ENCODE assay signal across 8 cellular contexts in the genomic region with DNA sequence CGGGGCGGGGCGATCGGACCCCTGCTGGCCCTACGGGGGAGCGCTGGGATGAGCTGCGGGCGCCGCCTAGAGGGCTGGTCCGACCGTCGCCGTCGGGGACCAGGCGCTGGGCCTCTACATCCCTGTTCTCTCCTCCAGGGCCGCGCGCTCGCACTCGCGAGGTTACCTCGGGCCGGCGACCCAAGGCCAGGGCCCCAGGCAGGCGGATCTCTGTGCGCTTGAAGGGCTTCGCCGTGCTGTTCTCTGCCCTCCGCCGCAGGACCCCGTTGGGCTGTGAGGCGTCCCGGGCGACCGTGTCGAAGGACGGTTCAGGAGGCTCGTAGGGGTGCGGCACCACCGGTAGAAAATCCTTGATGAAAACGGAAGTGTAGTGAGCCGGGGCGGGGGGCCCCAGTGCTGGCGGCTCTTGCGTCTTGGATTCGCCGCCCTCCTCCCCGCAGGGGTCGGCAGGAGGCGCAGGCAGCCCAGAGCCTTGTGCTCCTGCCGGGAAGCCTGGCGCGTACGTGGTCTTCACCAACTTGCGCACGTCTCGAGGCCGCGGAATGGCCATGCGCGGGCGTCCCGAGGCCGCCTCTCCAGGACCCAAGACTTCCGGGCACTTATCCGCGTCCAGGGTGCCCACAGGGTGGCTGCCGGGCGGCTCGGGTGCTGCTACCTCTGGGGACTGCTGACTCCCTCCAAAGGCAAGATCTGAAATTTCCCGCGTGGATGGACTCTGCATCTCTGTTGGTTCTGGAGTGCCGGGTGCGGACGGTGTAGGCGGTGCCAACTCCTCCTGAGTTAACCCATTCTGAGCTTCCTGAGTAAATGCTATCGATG. TPM values are rescaled to one million over a fixed set of nuclear protein-coding genes. Genes with fewer than 3 reads are reported as not detected.
DNase-seq lines count a peak whose midpoint lies in the region; ATAC-seq and TF ChIP-seq lines count a peak whose summit lies in the region.

No MANE protein-coding gene starts in this region.

- DNase-seq in CD14-positive monocyte (ENCODE audit: low spot score) (peak; percentile 61), SHP77 treated with DMSO at 0.1 percent for 48 hours (lab: John Stamatoyannopoulos, UW) (peak; percentile 74), left cardiac atrium (peak; percentile 67), smooth muscle cell (lab: John Stamatoyannopoulos, UW; ENCODE audit: unreplicated experiment) (peak; percentile 59), inferior parietal cortex (ENCODE audit: extremely low spot score) (no peak)
- DNase-seq in activated naive CD4-positive, alpha-beta T cell treated with anti-CD3 and anti-CD28 coated beads for 36 hours = peak; percentile 86

- no peaks in the 10 kb centered on the region for H3K79me2 ChIP-seq in smooth muscle cell (ENCODE audit: low read depth)

- H3K27me3 ChIP-seq in smooth muscle cell (ENCODE audit: low read depth) = no peaks in the 10 kb centered on the region

- peaks cover 0 to 9% (median 5%) of the 10 kb centered on the region in 7 donors for H3K9me3 Mint-ChIP-seq in CD14-positive monocyte
- no peaks in the 10 kb centered on the region for H3K9me3 Mint-ChIP-seq in activated naive CD4-positive, alpha-beta T cell treated with anti-CD3 and anti-CD28 coated beads for 36 hours

- TF ChIP-seq CTCF in CD14-positive monocyte (IDR thresholded peaks at IDR 0.05) (peak; percentile 91), smooth muscle cell (IDR thresholded peaks at IDR 0.05; ENCODE audit: borderline replicate concordance, insufficient read depth, poor library complexity, severe bottlenecking) (peak; percentile 44)

- H3K27ac ChIP-seq in smooth muscle cell (ENCODE audit: low read depth) = no peak overlapping the region

- peaks cover 5% of the 10 kb centered on the region in 2 donors for H3K36me3 Mint-ChIP-seq in CD14-positive monocyte
- H3K36me3 Mint-ChIP-seq in activated naive CD4-positive, alpha-beta T cell treated with anti-CD3 and anti-CD28 coated beads for 36 hours (ENCODE audit: low read depth) = peaks cover 1% of the 10 kb centered on the region

- 4% methylated on average over 69 of the region's 77 CpGs for WGBS in smooth muscle cell (ENCODE audit: low lambda C conversion rate)

- peak overlapping the region in 2 of 7 donors; percentile 48 to 61 for H3K27ac Mint-ChIP-seq in CD14-positive monocyte
- peak overlapping the region; percentile 78 for H3K27ac Mint-ChIP-seq in activated naive CD4-positive, alpha-beta T cell treated with anti-CD3 and anti-CD28 coated beads for 36 hours

- intact Hi-C loops in CD14-positive monocyte (cut with micrococcal nuclease) = no loop called here
- intact Hi-C loops in activated naive CD4-positive, alpha-beta T cell treated with anti-CD3 and anti-CD28 coated beads for 36 hours (cut with micrococcal nuclease) = loop anchor here (1.0 to 2.0 kb wide), 5 partner anchors 11 to 194 kb away; partner anchors contain the start of genes PAIP2, SIL1 and SPATA24
- intact Hi-C loops in left cardiac atrium (cut with DNase I) = no loop called here

- H3K9me3 ChIP-seq in smooth muscle cell (replicated peaks; ENCODE audit: low read depth) = no peaks in the 10 kb centered on the region

- H3K36me3 ChIP-seq in smooth muscle cell (ENCODE audit: low read depth) = no peaks in the 10 kb centered on the region

- peaks cover 22% of the 10 kb centered on the region for H4K20me1 ChIP-seq in smooth muscle cell (ENCODE audit: low read depth)

- peaks cover 48 to 68% (median 52%) of the 10 kb centered on the region in 3 donors for H3K27me3 Mint-ChIP-seq in CD14-positive monocyte (ENCODE audit: low read depth in 3 of 3)
- H3K27me3 Mint-ChIP-seq in activated naive CD4-positive, alpha-beta T cell treated with anti-CD3 and anti-CD28 coated beads for 36 hours (ENCODE audit: low read depth) = no peaks in the 10 kb centered on the region

- CTCF ChIA-PET in activated naive CD4-positive, alpha-beta T cell treated with anti-CD3 and anti-CD28 coated beads for 36 hours (lab: Charles Lee) = interaction anchor here (0.7 to 3.0 kb wide), 5 partner anchors 9 to 116 kb away, joined by 3 to 10 read pairs (median 3); partner anchors contain the start of gene SPATA24

- peak; percentile 37 for ATAC-seq in GM19043 (IDR thresholded peaks at IDR 0.05; ENCODE audit: low read depth, unreplicated experiment)
- ATAC-seq in HG03342 (IDR thresholded peaks at IDR 0.05; ENCODE audit: unreplicated experiment) = peak; percentile 54
- peak; percentile 21 to 28 for ATAC-seq in left cardiac atrium

- H3K9ac ChIP-seq in smooth muscle cell (ENCODE audit: low read depth) = no peak overlapping the region

- H3K4me2 ChIP-seq in smooth muscle cell = peak overlapping the region; percentile 85

- H3K4me1 ChIP-seq in smooth muscle cell (ENCODE audit: low read depth) = peaks cover 6% of the 10 kb centered on the region

- peak overlapping the region; percentile 89 to 94 for H3K4me3 Mint-ChIP-seq in CD14-positive monocyte
- H3K4me3 Mint-ChIP-seq in activated naive CD4-positive, alpha-beta T cell treated with anti-CD3 and anti-CD28 coated beads for 36 hours = peak overlapping the region; percentile 89

- H3K4me3 ChIP-seq in smooth muscle cell = peak overlapping the region; percentile 55

- no peaks in the 10 kb centered on the region for H3F3A ChIP-seq in smooth muscle cell (ENCODE audit: low read depth)

- H3K4me1 Mint-ChIP-seq in CD14-positive monocyte = peaks cover 47% of the 10 kb centered on the region
- peaks cover 39% of the 10 kb centered on the region for H3K4me1 Mint-ChIP-seq in activated naive CD4-positive, alpha-beta T cell treated with anti-CD3 and anti-CD28 coated beads for 36 hours (ENCODE audit: low read depth)

- peak overlapping the region; percentile 59 for H2AFZ ChIP-seq in smooth muscle cell (ENCODE audit: low read depth)

RNA-seq across cellular contexts. Expression of gene PROB1, which starts 2.0 kb away (rescaled TPM):
- polyA plus RNA-seq in CD14-positive monocyte (under 1 TPM in 1 of 2 donors, not detected in 1; 0.11 TPM), smooth muscle cell (3.8 and 5.7 TPM in 2 replicates)
- 1 to 10 TPM; 1.1 to 1.2 TPM for total RNA-seq in activated naive CD4-positive, alpha-beta T cell treated with anti-CD3 and anti-CD28 coated beads for 36 hours
- total RNA-seq in left cardiac atrium (10 to 100 TPM; 21.7 to 27.9 TPM), smooth muscle cell (0.90 and 1.2 TPM in 2 replicates)

RNA-seq across cellular contexts. Expression of gene MZB1, which starts 3.2 kb away (rescaled TPM):
- polyA plus RNA-seq in CD14-positive monocyte (under 1 TPM in 1 of 2 donors, not detected in 1; 0.30 TPM), smooth muscle cell (0.19 TPM in 1 of 2 replicates, not detected in the other)
- total RNA-seq in activated naive CD4-positive, alpha-beta T cell treated with anti-CD3 and anti-CD28 coated beads for 36 hours = 1 to 10 TPM; 2.0 to 2.8 TPM
- total RNA-seq in left cardiac atrium (1 to 10 TPM in 1 of 2 donors, under 1 TPM in 1; 0.55 to 1.2 TPM), smooth muscle cell (not detected in 2 replicates)

RNA-seq across cellular contexts. Expression of gene SLC23A1, which starts 9.8 kb away (rescaled TPM):
- polyA plus RNA-seq in CD14-positive monocyte (not detected), smooth muscle cell (0.22 and 0.35 TPM in 2 replicates)
- under 1 TPM in 1 of 2 experiments, not detected in 1; 0.62 TPM for total RNA-seq in activated naive CD4-positive, alpha-beta T cell treated with anti-CD3 and anti-CD28 coated beads for 36 hours
- total RNA-seq in left cardiac atrium (not detected), smooth muscle cell (not detected in 2 replicates)

RNA-seq across cellular contexts. Expression of gene SPATA24, which starts 11.0 kb away (rescaled TPM):
- polyA plus RNA-seq in CD14-positive monocyte (1 to 10 TPM; 3.2 to 3.5 TPM), smooth muscle cell (2.2 and 2.6 TPM in 2 replicates)
- total RNA-seq in activated naive CD4-positive, alpha-beta T cell treated with anti-CD3 and anti-CD28 coated beads for 36 hours = 1 to 10 TPM; 6.0 to 7.4 TPM
- total RNA-seq in left cardiac atrium (1 to 10 TPM; 8.8 to 9.0 TPM), smooth muscle cell (2.0 and 4.0 TPM in 2 replicates)

RNA-seq across cellular contexts. Expression of gene DNAJC18, which starts 46.4 kb away (rescaled TPM):
- polyA plus RNA-seq in CD14-positive monocyte (1 to 10 TPM; 2.2 to 2.6 TPM), smooth muscle cell (9.6 and 15.4 TPM in 2 replicates)
- total RNA-seq in activated naive CD4-positive, alpha-beta T cell treated with anti-CD3 and anti-CD28 coated beads for 36 hours = 10 to 100 TPM; 18.1 to 18.8 TPM
- total RNA-seq in left cardiac atrium (10 to 100 TPM; 14.8 to 15.2 TPM), smooth muscle cell (6.3 and 16.9 TPM in 2 replicates)

Comparison
In these comparisons a context has a peak if more than half of its experiments do, and no peak if none do; other contexts are left out.
1. RNA of gene PROB1, which starts 2.0 kb away (total RNA-seq): 21.7 to 27.9 TPM in left cardiac atrium; 1.1 to 1.2 TPM in activated naive CD4-positive, alpha-beta T cell treated with anti-CD3 and anti-CD28 coated beads for 36 hours and 0.90 to 1.2 TPM in smooth muscle cell; every median in the first group is over 10 times any median in the second.
2. Peak in every context shown above with its lines, with median percentiles within 50 percentile points of each other: ATAC-seq.